ENCODE assay signal across 16 cellular contexts in genomic region chr13:23679214-23679613, GRCh38.
DNase-seq lines count a peak whose midpoint lies in the region; ATAC-seq and TF ChIP-seq lines count a peak whose summit lies in the region.
"Had no signal": no experiment of that assay in that cellular context is flagged by ENCODE, and none has a peak within 500 bp of the region (broad histone marks: within the 10 kb centered on the region; RNA-seq: fewer than 3 reads in every experiment).

No MANE protein-coding gene starts in this region.

- H3K4me2 ChIP-seq in mammary epithelial cell (ENCODE audit: insufficient read depth, low read depth, low read length), result no peak overlapping the region
- H3K4me2 ChIP-seq: BLaER1 treated with 17β-estradiol and CSF1 and Interleukin-3, amounts not matched to agents 10 nM and 100 nM; hepatocyte had no signal

- no peaks in the 10 kb centered on the region for H3K9me3 ChIP-seq in mammary epithelial cell (replicated peaks; ENCODE audit: insufficient read depth, low read length)
- H3K9me3 ChIP-seq: thoracic aorta had no signal

- TF ChIP-seq CTCF in MCF 10A (IDR thresholded peaks at IDR 0.05; ENCODE audit: unreplicated experiment), result no peak
- no peak for TF ChIP-seq CTCF in mammary epithelial cell (conservative IDR thresholded peaks at IDR 0.05 in 1 of 2, IDR thresholded peaks at IDR 0.05 in 1 of 2; ENCODE audit: extremely low read depth in 1 of 2, insufficient read depth in 1 of 2, low read depth in 1 of 2, low read length in 2 of 2)

- WGBS in mammary epithelial cell (ENCODE audit: low coverage, missing lambda C conversion rate), result 82% methylated on average over 2 of the region's 2 CpGs

- BruUV-seq in MCF 10A (replicated peaks; lab: Mats Ljungman, UMichigan) (no TSS peak), mammary epithelial cell (replicated peaks; lab: Mats Ljungman, UMichigan) (no TSS peak)

- H3K27ac Mint-ChIP-seq in MCF 10A (ENCODE audit: low read depth, unreplicated experiment) (no peak overlapping the region), T-cell (no peak overlapping the region)

- CTCF ChIA-PET in MCF 10A (lab: Yijun Ruan, JAX) (interaction anchor here (0.6 kb wide), 1 partner anchor 72 kb away, joined by 3 read pairs; no protein-coding TSS in a partner anchor), mammary epithelial cell (lab: Charles Lee; ENCODE audit: low non-redundant PET) (no interaction called here), T-cell (lab: Charles Lee) (interaction anchor here in 1 of 2 donors (0.5 kb wide), 1 partner anchor 601 kb away, joined by 3 read pairs; no protein-coding TSS in a partner anchor)

- H3K9ac ChIP-seq in mammary epithelial cell (ENCODE audit: insufficient read depth, low read length), result no peak overlapping the region
- H3K9ac ChIP-seq: BLaER1 treated with 17β-estradiol and CSF1 and Interleukin-3, amounts not matched to agents 10 nM and 100 nM had no signal

- dilution Hi-C loops in mammary epithelial cell (cut with HindIII; ENCODE audit: low sequenced_read_pairs), result loop anchor here (5.0 kb wide), 1 partner anchor 43 kb away; no protein-coding TSS in a partner anchor

- no peaks in the 10 kb centered on the region for H3K36me3 Mint-ChIP-seq in MCF 10A (ENCODE audit: insufficient read depth, unreplicated experiment)
- H3K36me3 Mint-ChIP-seq in T-cell, result no peaks in the 10 kb centered on the region

- peak; percentile 55 to 84 (median 69) for ATAC-seq in T-cell (replicated peaks in 1 of 4)
- no peak for ATAC-seq in left lobe of liver

- no peaks in the 10 kb centered on the region for H3K27me3 ChIP-seq in mammary epithelial cell (ENCODE audit: insufficient read depth, low read length)
- H3K27me3 ChIP-seq: BLaER1 treated with 17β-estradiol and CSF1 and Interleukin-3, amounts not matched to agents 10 nM and 100 nM; hepatocyte; right atrium auricular region had no signal

- H3K27ac ChIP-seq in mammary epithelial cell (ENCODE audit: insufficient read depth, low read depth, low read length), result no peak overlapping the region
- H3K27ac ChIP-seq: BLaER1 treated with 17β-estradiol and CSF1 and Interleukin-3, amounts not matched to agents 10 nM and 100 nM; hepatocyte; right atrium auricular region; thoracic aorta had no signal

- H3K4me3 Mint-ChIP-seq in MCF 10A (ENCODE audit: unreplicated experiment) (no peak overlapping the region), T-cell (no peak overlapping the region)

- H4K20me1 ChIP-seq in mammary epithelial cell (ENCODE audit: insufficient read depth, low read length), result no peaks in the 10 kb centered on the region
- H4K20me1 ChIP-seq: BLaER1 treated with 17β-estradiol and CSF1 and Interleukin-3, amounts not matched to agents 10 nM and 100 nM had no signal

- peaks cover 17% of the 10 kb centered on the region for H3K4me1 Mint-ChIP-seq in MCF 10A (ENCODE audit: insufficient read depth, unreplicated experiment)
- H3K4me1 Mint-ChIP-seq in T-cell, result peaks cover 7 to 9% (median 8%) of the 10 kb centered on the region in 3 donors

- H3K4me1 ChIP-seq in mammary epithelial cell (ENCODE audit: insufficient read depth, low read length), result peaks cover 10% of the 10 kb centered on the region
- H3K4me1 ChIP-seq: BLaER1 treated with 17β-estradiol and CSF1 and Interleukin-3, amounts not matched to agents 10 nM and 100 nM; right atrium auricular region had no signal

- H3K9me3 Mint-ChIP-seq in MCF 10A (ENCODE audit: unreplicated experiment) (no peaks in the 10 kb centered on the region), T-cell (peaks cover 0 to 5% (median 4%) of the 10 kb centered on the region in 3 donors)

- H3K27me3 Mint-ChIP-seq in MCF 10A (ENCODE audit: insufficient read depth, unreplicated experiment) (no peaks in the 10 kb centered on the region), T-cell (peaks cover 4% of the 10 kb centered on the region in 2 donors)

- in situ Hi-C loops in mammary epithelial cell (cut with MboI; ENCODE audit: low sequenced_read_pairs in 2 of 2), result no loop called here

- H3K4me3 ChIP-seq in mammary epithelial cell (replicated peaks in 1 of 3; ENCODE audit: insufficient read depth in 1 of 3, low read depth in 2 of 3, low read length in 3 of 3), result no peak overlapping the region
- H3K4me3 ChIP-seq: BLaER1 treated with 17β-estradiol and CSF1 and Interleukin-3, amounts not matched to agents 10 nM and 100 nM; hepatocyte; right atrium auricular region; thoracic aorta had no signal

- no peak overlapping the region for H2AFZ ChIP-seq in mammary epithelial cell (ENCODE audit: low read depth, low read length)
- H2AFZ ChIP-seq: hepatocyte had no signal

- H3K36me3 ChIP-seq in mammary epithelial cell (ENCODE audit: insufficient read depth, low read length), result no peaks in the 10 kb centered on the region
- H3K36me3 ChIP-seq: BLaER1 treated with 17β-estradiol and CSF1 and Interleukin-3, amounts not matched to agents 10 nM and 100 nM; thoracic aorta had no signal

- DNase-seq in MCF 10A (ENCODE audit: unreplicated experiment) (peak; percentile 24), mammary epithelial cell (no peak), T-cell (no peak), fibroblast of peridontal ligament (ENCODE audit: extremely low read depth) (peak; percentile 76), NCI-H345 treated with DMSO at 0.1 percent for 48 hours (lab: John Stamatoyannopoulos, UW; ENCODE audit: unreplicated experiment) (no peak), left lobe of liver (ENCODE audit: low spot score) (no peak), putamen (ENCODE audit: low spot score) (no peak), NCI-H446 (lab: John Stamatoyannopoulos, UW) (no peak)
- DNase-seq: activated gamma-delta T cell, GOT3, NCI-H2081 treated with DMSO at 0.1 percent for 48 hours, OCI-M1 had no signal

- intact Hi-C loops in MCF 10A (cut with micrococcal nuclease) (no loop called here), mammary epithelial cell (cut with micrococcal nuclease) (no loop called here)

- H3K79me2 ChIP-seq in mammary epithelial cell (ENCODE audit: insufficient read depth, low read length), result no peaks in the 10 kb centered on the region
- H3K79me2 ChIP-seq: hepatocyte had no signal

- POLR2A ChIA-PET in MCF 10A (lab: Yijun Ruan, JAX) (no interaction called here), T-cell (lab: Charles Lee) (no interaction called here)

Comparison
In these comparisons a context has a peak if more than half of its experiments do, and no peak if none do; other contexts are left out.
1. DNase-seq: peak in MCF 10A (single experiment) and fibroblast of peridontal ligament (single experiment); none in mammary epithelial cell (single experiment), T-cell (0 of 34), NCI-H345 treated with DMSO at 0.1 percent for 48 hours (single experiment), left lobe of liver (single experiment), putamen (single experiment) and NCI-H446 (0 of 2).